14 cellular contexts compared by ENCODE assay signal in genomic region chr9:93456022-93456421, GRCh38. TPM values are rescaled to one million over a fixed set of nuclear protein-coding genes. Genes with fewer than 3 reads are reported as not detected.
DNase-seq lines count a peak whose midpoint lies in the region; ATAC-seq and TF ChIP-seq lines count a peak whose summit lies in the region.
"Had no signal": no experiment of that assay in that cellular context is flagged by ENCODE, and none has a peak within 500 bp of the region (broad histone marks: within the 10 kb centered on the region; RNA-seq: fewer than 3 reads in every experiment).

No MANE protein-coding gene starts in this region.

- no peak overlapping the region for H3K4me3 ChIP-seq in IMR-90 (ENCODE audit: insufficient read depth, low read depth, low read length)
- H3K4me3 ChIP-seq in neutrophil (ENCODE audit: low read depth in 1 of 2, low read length in 1 of 2): no peak overlapping the region
- H3K4me3 ChIP-seq in upper lobe of right lung: no peak overlapping the region

- H3K9me3 Mint-ChIP-seq in T-helper 2 cell treated with Interferon-gamma antibody and Interleukin-4, amounts not matched to agents 5 μg/mL and 100 μg/mL, for 36 hours: no peaks in the 10 kb centered on the region
- H3K9me3 Mint-ChIP-seq in activated naive CD8-positive, alpha-beta T cell treated with anti-CD3 and anti-CD28 coated beads for 36 hours: no peaks in the 10 kb centered on the region

- no peak overlapping the region for H4K5ac ChIP-seq in IMR-90 (ENCODE audit: low read depth, low read length)

- no peak for DNase-seq in T-helper 2 cell treated with Interferon-gamma antibody and Interleukin-4, amounts not matched to agents 5 μg/mL and 100 μg/mL, for 36 hours (ENCODE audit: low spot score)
- DNase-seq in T-helper 2 cell (no peak), IMR-90 (peak; percentile 13), upper lobe of right lung (no peak), HT-29 (ENCODE audit: low spot score) (no peak), NOMO-1 treated with dmso at 0.1 percent for 144 hours (lab: John Stamatoyannopoulos, UW; ENCODE audit: unreplicated experiment) (no peak)
- DNase-seq in activated naive CD8-positive, alpha-beta T cell treated with anti-CD3 and anti-CD28 coated beads for 36 hours: no peak
- DNase-seq: 8988T, erythroblast, hippocampal formation, NCI-H2171 treated with DMSO at 0.1 percent for 48 hours, substantia nigra had no signal

- BruUV-seq in IMR-90 (replicated peaks; lab: Mats Ljungman, UMichigan): no TSS peak

- no peak for TF ChIP-seq CTCF in IMR-90 (conservative IDR thresholded peaks at IDR 0.05; ENCODE audit: low read depth, low read length)
- TF ChIP-seq CTCF in neutrophil (IDR thresholded peaks at IDR 0.05): no peak
- no peak for TF ChIP-seq CTCF in upper lobe of right lung (IDR thresholded peaks at IDR 0.05)

- H2BK15ac ChIP-seq in IMR-90 (ENCODE audit: low read depth, low read length): no peak overlapping the region

- peak overlapping the region; percentile 28; the same call in 1 of the 2 replicates for H3K23ac ChIP-seq in IMR-90 (ENCODE audit: low read depth, low read length)

- peak overlapping the region; percentile 54 for H3K4me3 Mint-ChIP-seq in T-helper 2 cell treated with Interferon-gamma antibody and Interleukin-4, amounts not matched to agents 5 μg/mL and 100 μg/mL, for 36 hours
- H3K4me3 Mint-ChIP-seq in activated naive CD8-positive, alpha-beta T cell treated with anti-CD3 and anti-CD28 coated beads for 36 hours: no peak overlapping the region

- no peak overlapping the region for H2BK120ac ChIP-seq in IMR-90 (ENCODE audit: low read depth, low read length)

- no peak overlapping the region for H3K14ac ChIP-seq in IMR-90 (replicated peaks; ENCODE audit: low read depth, low read length)

- peaks cover 6% of the 10 kb centered on the region; the same call in 1 of the 2 replicates for H3K9me1 ChIP-seq in IMR-90 (ENCODE audit: insufficient read depth, low read length)

- peaks cover 51% of the 10 kb centered on the region for H3K36me3 Mint-ChIP-seq in T-helper 2 cell treated with Interferon-gamma antibody and Interleukin-4, amounts not matched to agents 5 μg/mL and 100 μg/mL, for 36 hours (ENCODE audit: low read depth)
- peaks cover 47% of the 10 kb centered on the region for H3K36me3 Mint-ChIP-seq in activated naive CD8-positive, alpha-beta T cell treated with anti-CD3 and anti-CD28 coated beads for 36 hours

- dilution Hi-C loops in IMR-90 (cut with HindIII; ENCODE audit: low sequenced_read_pairs, unreplicated experiment): no loop called here

- POLR2A ChIA-PET in IMR-90 (lab: Charles Lee; ENCODE audit: unreplicated experiment): interaction anchor here (0.5 kb wide), 1 partner anchor 25 kb away, joined by 3 read pairs; no protein-coding TSS in a partner anchor

- no peak overlapping the region for H4K8ac ChIP-seq in IMR-90 (ENCODE audit: low read depth in 2 of 2, low read length in 2 of 2)

- no peak for TF ChIP-seq RAD21 in IMR-90 (IDR thresholded peaks at IDR 0.05; ENCODE audit: low read length)

- intact Hi-C loops in IMR-90 (cut with micrococcal nuclease): loop anchor here (10.0 kb wide), 2 partner anchors 321 to 361 kb away; partner anchors contain the start of genes CARD19 and NINJ1
- intact Hi-C loops in upper lobe of right lung (cut with DNase I): no loop called here

- H2BK5ac ChIP-seq in IMR-90 (ENCODE audit: low read depth, low read length, poor library complexity, severe bottlenecking): peak overlapping the region; percentile 27

- H2AFZ ChIP-seq in IMR-90 (replicated peaks; ENCODE audit: low read length, poor library complexity): no peak overlapping the region

- peaks cover 10% of the 10 kb centered on the region for H3K4me1 ChIP-seq in IMR-90 (ENCODE audit: control insufficient read depth, insufficient read depth, low read length)
- H3K4me1 ChIP-seq in neutrophil (ENCODE audit: control insufficient read depth in 1 of 2, insufficient read depth in 1 of 2, low read depth in 1 of 2, low read length in 1 of 2): peaks cover 65 to 72% of the 10 kb centered on the region in 2 experiments
- H3K4me1 ChIP-seq in upper lobe of right lung: peaks cover 66% of the 10 kb centered on the region

- in situ Hi-C loops in IMR-90 (cut with MboI; ENCODE audit: low sequenced_read_pairs): loop anchor here (10.0 to 25.0 kb wide), 3 partner anchors 109 to 706 kb away; no protein-coding TSS in a partner anchor

- no CpG with 5 or more reads among the region's 1 CpG for WGBS in IMR-90 (ENCODE audit: extremely low coverage in 2 of 2, insufficient read length in 1 of 2), 2 experiments

- TF ChIP-seq POLR2A in IMR-90 (IDR thresholded peaks at IDR 0.05; ENCODE audit: low read depth, low read length): no peak

- H3K79me1 ChIP-seq in IMR-90 (ENCODE audit: low read depth in 1 of 2, low read length in 2 of 2): peaks cover under 1 to 31% of the 10 kb centered on the region in 2 experiments

- no peak overlapping the region for H3K56ac ChIP-seq in IMR-90 (ENCODE audit: extremely low read depth, insufficient read depth, low read length)

- H2BK20ac ChIP-seq in IMR-90 (ENCODE audit: low read depth, low read length): no peak overlapping the region

- H3K36me3 ChIP-seq in IMR-90 (ENCODE audit: control insufficient read depth, insufficient read depth, low read length): no peaks in the 10 kb centered on the region
- H3K36me3 ChIP-seq in neutrophil: no peaks in the 10 kb centered on the region
- no peaks in the 10 kb centered on the region for H3K36me3 ChIP-seq in upper lobe of right lung

- CTCF ChIA-PET in IMR-90 (lab: Yijun Ruan, JAX): interaction anchor here (1.4 kb wide), 1 partner anchor 12 kb away, joined by 5 read pairs; no protein-coding TSS in a partner anchor

- H3K9ac ChIP-seq in IMR-90 (ENCODE audit: low read depth, low read length): no peak overlapping the region

- H4K20me1 ChIP-seq in IMR-90 (ENCODE audit: insufficient read depth, low read length): peaks cover 61% of the 10 kb centered on the region

- ATAC-seq in IMR-90 (ENCODE audit: low read depth): no peak
- no peak for ATAC-seq in upper lobe of right lung
- ATAC-seq: HCT116 had no signal

- no peak overlapping the region for H3K4ac ChIP-seq in IMR-90 (ENCODE audit: low read depth, low read length)

- H3K27me3 Mint-ChIP-seq in T-helper 2 cell treated with Interferon-gamma antibody and Interleukin-4, amounts not matched to agents 5 μg/mL and 100 μg/mL, for 36 hours (ENCODE audit: low read depth): no peaks in the 10 kb centered on the region
- H3K27me3 Mint-ChIP-seq in activated naive CD8-positive, alpha-beta T cell treated with anti-CD3 and anti-CD28 coated beads for 36 hours: no peaks in the 10 kb centered on the region

- H3K27ac ChIP-seq in IMR-90 (ENCODE audit: insufficient read depth, low read length) (no peak overlapping the region), neutrophil (peak overlapping the region; percentile 70), upper lobe of right lung (no peak overlapping the region)

- H3K18ac ChIP-seq in IMR-90 (ENCODE audit: low read depth, low read length): no peak overlapping the region

- no peak overlapping the region for H3K4me2 ChIP-seq in IMR-90 (ENCODE audit: low read depth, low read length)

- H3K9me3 ChIP-seq in IMR-90 (ENCODE audit: control insufficient read depth, insufficient read depth, low read length) (no peaks in the 10 kb centered on the region), neutrophil (no peaks in the 10 kb centered on the region), upper lobe of right lung (no peaks in the 10 kb centered on the region)

- H3K27ac Mint-ChIP-seq in T-helper 2 cell treated with Interferon-gamma antibody and Interleukin-4, amounts not matched to agents 5 μg/mL and 100 μg/mL, for 36 hours: peak overlapping the region; percentile 67
- peak overlapping the region; percentile 65 for H3K27ac Mint-ChIP-seq in activated naive CD8-positive, alpha-beta T cell treated with anti-CD3 and anti-CD28 coated beads for 36 hours

- no peak overlapping the region for H2AK5ac ChIP-seq in IMR-90 (ENCODE audit: low read depth, low read length)

- H3K27me3 ChIP-seq in IMR-90 (ENCODE audit: control insufficient read depth, insufficient read depth, low read length): no peaks in the 10 kb centered on the region
- H3K27me3 ChIP-seq in neutrophil: no peaks in the 10 kb centered on the region
- H3K27me3 ChIP-seq in upper lobe of right lung: no peaks in the 10 kb centered on the region

- H4K91ac ChIP-seq in IMR-90 (ENCODE audit: insufficient read depth, low read depth, low read length): no peak overlapping the region

- H3K4me1 Mint-ChIP-seq in T-helper 2 cell treated with Interferon-gamma antibody and Interleukin-4, amounts not matched to agents 5 μg/mL and 100 μg/mL, for 36 hours (ENCODE audit: low read depth): peaks cover 61% of the 10 kb centered on the region
- peaks cover 58% of the 10 kb centered on the region for H3K4me1 Mint-ChIP-seq in activated naive CD8-positive, alpha-beta T cell treated with anti-CD3 and anti-CD28 coated beads for 36 hours

- no peak overlapping the region for H2AK9ac ChIP-seq in IMR-90 (replicated peaks; ENCODE audit: low read depth, low read length, poor library complexity)

TF ChIP-seq in IMR-90, 13 proteins besides CTCF, POLR2A, EP300 and RAD21 (continues in another document):
- TF ChIP-seq CEBPB (IDR thresholded peaks at IDR 0.05; ENCODE audit: low read depth, low read length) (no peak), ELK1 (IDR thresholded peaks at IDR 0.05; ENCODE audit: borderline replicate concordance, low read depth, low read length) (no peak)

RNA-seq across cellular contexts. Expression of gene FAM120AOS, which starts 2.6 kb away (rescaled TPM):
- total RNA-seq in IMR-90 (2012; rRNA removed) (22.2 and 24.7 TPM in 2 replicates), upper lobe of right lung (46.0 TPM)
- polyA plus RNA-seq in IMR-90 (2012; rRNA removed): 21.7 and 22.7 TPM in 2 replicates
- polyA plus RNA-seq in IMR-90 (2012; cell fraction: cytosol; rRNA removed): 14.2 TPM in 2 replicates
- 7.4 and 19.0 TPM in 2 replicates for polyA plus RNA-seq in IMR-90 (2012; cell fraction: nucleus; rRNA removed; ENCODE audit: low replicate concordance)
- total RNA-seq in activated naive CD8-positive, alpha-beta T cell treated with anti-CD3 and anti-CD28 coated beads for 36 hours: 10 to 100 TPM; 46.1 to 46.5 TPM
- total RNA-seq in HT-29 (2014; rRNA removed; shearing (Covaris generic)): 41.3 and 51.0 TPM in 2 replicates

RNA-seq across cellular contexts. Expression of gene FAM120A, which starts 4.5 kb away (rescaled TPM):
- total RNA-seq in IMR-90 (2012; rRNA removed): 65.8 and 75.1 TPM in 2 replicates
- polyA plus RNA-seq in IMR-90 (2012; rRNA removed): 61.6 and 64.3 TPM in 2 replicates
- polyA plus RNA-seq in IMR-90 (2012; cell fraction: cytosol; rRNA removed): 47.8 and 63.9 TPM in 2 replicates
- polyA plus RNA-seq in IMR-90 (2012; cell fraction: nucleus; rRNA removed; ENCODE audit: low replicate concordance): 54.1 and 63.8 TPM in 2 replicates
- total RNA-seq in activated naive CD8-positive, alpha-beta T cell treated with anti-CD3 and anti-CD28 coated beads for 36 hours: 100 to 1,000 TPM; 121 TPM
- 109 TPM for total RNA-seq in upper lobe of right lung
- 115 TPM in 2 replicates for total RNA-seq in HT-29 (2014; rRNA removed; shearing (Covaris generic))
